Comparison of ENCODE assay signal across 1 cellular context in genomic region chr5:177491429-177491945, GRCh38.
TF ChIP-seq lines count a peak whose summit lies in the region.

No MANE protein-coding gene starts in this region.

TF ChIP-seq in K562, 482 proteins besides CTCF, POLR2A, EP300 and RAD21 (continued from another document and continues in another):
- TF ChIP-seq ZNF655 (CRISPR knock-in tag; IDR thresholded peaks at IDR 0.05) = no peak
- TF ChIP-seq PKNOX1 (IDR thresholded peaks at IDR 0.05) = 0 out of 2 replicates have a peak, but pooled peaks have one; percentile 39
- no peak for TF ChIP-seq RAD51 (IDR thresholded peaks at IDR 0.05; ENCODE audit: borderline replicate concordance, low read depth)
- TF ChIP-seq NRF1 (conservative IDR thresholded peaks at IDR 0.05 in 1 of 2, IDR thresholded peaks at IDR 0.05 in 1 of 2) = peak; percentile 36 to 53; a peak in 2 of 4 replicates
- TF ChIP-seq ZSCAN29 (IDR thresholded peaks at IDR 0.05) = no peak
- TF ChIP-seq GTF2F1 (IDR thresholded peaks at IDR 0.05; ENCODE audit: low read depth, low read length) = peak; percentile 56; the same call in 1 of the 2 replicates
- no peak for TF ChIP-seq ZNF75A (CRISPR knock-in tag; IDR thresholded peaks at IDR 0.05)
- TF ChIP-seq NONO (IDR thresholded peaks at IDR 0.05; ENCODE audit: low read depth in 2 of 2, low read length in 1 of 2) = peak in 1 of 2 experiments; percentile 84; a peak in 2 of 4 replicates
- TF ChIP-seq ZNF316 (IDR thresholded peaks at IDR 0.05) = no peak
- TF ChIP-seq ERF (CRISPR knock-in tag; IDR thresholded peaks at IDR 0.05) = peak; percentile 90
- peak; percentile 61 for TF ChIP-seq TBP (optimal IDR thresholded peaks at IDR 0.05; ENCODE audit: low read depth, low read length)
- TF ChIP-seq JUN (IDR thresholded peaks at IDR 0.05; ENCODE audit: borderline replicate concordance, low read depth, low read length) = peak; percentile 33; the same call in 1 of the 2 replicates
- no peak for TF ChIP-seq JUN (CRISPR knock-in tag; IDR thresholded peaks at IDR 0.05; ENCODE audit: borderline replicate concordance)
- no peak for TF ChIP-seq RBM17 (IDR thresholded peaks at IDR 0.05; ENCODE audit: borderline replicate concordance, low read depth, low read length)
- TF ChIP-seq ARID4B (CRISPR knock-in tag; IDR thresholded peaks at IDR 0.05) = peak; percentile 81
- no peak for TF ChIP-seq ATF6 (CRISPR knock-in tag; IDR thresholded peaks at IDR 0.05)
- TF ChIP-seq RBM14 (IDR thresholded peaks at IDR 0.05; ENCODE audit: borderline replicate concordance, insufficient read depth, low read depth, low read length) = no peak
- peak; percentile 61; the same call in 1 of the 2 replicates for TF ChIP-seq ZBTB1 (CRISPR knock-in tag; IDR thresholded peaks at IDR 0.05; ENCODE audit: borderline replicate concordance, low read depth)
- peak; percentile 65; the same call in 1 of the 2 replicates for TF ChIP-seq TARDBP (IDR thresholded peaks at IDR 0.05)
- TF ChIP-seq ZBTB43 (CRISPR knock-in tag; IDR thresholded peaks at IDR 0.05) = no peak
- no peak for TF ChIP-seq ETV6 (IDR thresholded peaks at IDR 0.05; ENCODE audit: borderline replicate concordance in 1 of 2, low read depth in 2 of 2, low read length in 1 of 2)
- no peak for TF ChIP-seq ETV6 (CRISPR knock-in tag; IDR thresholded peaks at IDR 0.05; ENCODE audit: borderline replicate concordance)
- TF ChIP-seq BCOR (IDR thresholded peaks at IDR 0.05) = 0 out of 2 replicates have a peak, but pooled peaks have one; percentile 27
- TF ChIP-seq ZNF551 (CRISPR knock-in tag; IDR thresholded peaks at IDR 0.05) = no peak
- TF ChIP-seq LCOR (CRISPR knock-in tag; IDR thresholded peaks at IDR 0.05) = peak; percentile 73; the same call in 1 of the 2 replicates
- no peak for TF ChIP-seq CREBBP (IDR thresholded peaks at IDR 0.05; ENCODE audit: low read depth, low read length)
- 0 out of 2 replicates have a peak, but pooled peaks have one; percentile 32 for TF ChIP-seq ZNF395 (CRISPR knock-in tag; IDR thresholded peaks at IDR 0.05)
- TF ChIP-seq BRCA1 (IDR thresholded peaks at IDR 0.05) = no peak
- no peak for TF ChIP-seq BRCA1 (CRISPR knock-in tag; IDR thresholded peaks at IDR 0.05)
- no peak; the same call in 1 of the 2 replicates for TF ChIP-seq NR3C1 (CRISPR knock-in tag; IDR thresholded peaks at IDR 0.05)
- TF ChIP-seq MYNN (IDR thresholded peaks at IDR 0.05) = 0 out of 2 replicates have a peak, but pooled peaks have one; percentile 67
- TF ChIP-seq MYNN (CRISPR knock-in tag; IDR thresholded peaks at IDR 0.05) = no peak
- no peak for TF ChIP-seq REST (CRISPR knock-in tag; IDR thresholded peaks at IDR 0.05; ENCODE audit: low read depth)
- no peak for TF ChIP-seq CCAR2 (IDR thresholded peaks at IDR 0.05; ENCODE audit: low read depth, low read length)
- peak in 1 of 2 experiments; percentile 85; a peak in 3 of 4 replicates for TF ChIP-seq SRF (CRISPR knock-in tag; IDR thresholded peaks at IDR 0.05)
- TF ChIP-seq GMEB1 (CRISPR knock-in tag; IDR thresholded peaks at IDR 0.05) = peak; percentile 4; the same call in 1 of the 2 replicates
- peak; percentile 82 for TF ChIP-seq GATAD2B (IDR thresholded peaks at IDR 0.05; ENCODE audit: borderline replicate concordance)
- TF ChIP-seq IRF2 (CRISPR knock-in tag; IDR thresholded peaks at IDR 0.05) = no peak
- TF ChIP-seq DACH1 (IDR thresholded peaks at IDR 0.05; ENCODE audit: partially characterized antibody) = peak; percentile 74
- no peak; the same call in 1 of the 2 replicates for TF ChIP-seq SMARCC2 (IDR thresholded peaks at IDR 0.05; ENCODE audit: low read depth)
- TF ChIP-seq DLX4 (CRISPR knock-in tag; IDR thresholded peaks at IDR 0.05) = no peak
- TF ChIP-seq SIN3B (IDR thresholded peaks at IDR 0.05; ENCODE audit: low read depth) = 0 out of 2 replicates have a peak, but pooled peaks have one; percentile 47
- TF ChIP-seq RHOXF2B (CRISPR knock-in tag; conservative IDR thresholded peaks at IDR 0.05) = no peak
- no peak for TF ChIP-seq NBN (IDR thresholded peaks at IDR 0.05; ENCODE audit: low read depth)
- no peak for TF ChIP-seq BRF1 (IDR thresholded peaks at IDR 0.05; ENCODE audit: borderline replicate concordance, extremely low read depth, insufficient read length)
- peak; percentile 29 for TF ChIP-seq NFIC (IDR thresholded peaks at IDR 0.05)
- TF ChIP-seq ATF7 (IDR thresholded peaks at IDR 0.05) = peak; percentile 66
- no peak for TF ChIP-seq HMBOX1 (IDR thresholded peaks at IDR 0.05)
